ENCODE assay signal across 8 cellular contexts in the genomic region with DNA sequence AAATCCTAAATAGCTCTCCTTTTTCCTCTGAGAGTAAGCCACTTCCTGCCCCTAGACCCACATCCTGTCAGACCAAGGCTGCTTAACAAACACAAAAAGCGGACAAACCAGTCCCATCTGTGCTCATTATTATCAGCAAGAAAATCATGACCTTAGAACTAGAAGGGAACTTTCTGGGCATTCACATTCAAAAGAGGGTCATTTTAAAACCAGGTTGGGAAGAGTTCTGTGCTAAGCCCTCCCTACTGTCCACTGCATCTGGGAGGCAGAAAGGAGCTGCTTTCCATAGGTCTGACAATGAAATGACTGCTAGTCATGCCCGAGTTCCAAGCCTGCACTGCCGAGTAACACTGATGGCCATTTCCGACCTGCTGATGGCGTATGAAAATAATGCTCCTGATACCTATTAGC. TPM values are rescaled to one million over a fixed set of nuclear protein-coding genes. Genes with fewer than 3 reads are reported as not detected.
DNase-seq lines count a peak whose midpoint lies in the region; ATAC-seq, FAIRE-seq and TF ChIP-seq lines count a peak whose summit lies in the region.

No MANE protein-coding gene starts in this region.

- peak overlapping the region in 1 of 2 donors; percentile 29 for H3K4me3 ChIP-seq in small intestine (ENCODE audit: low read depth in 1 of 2, low read length in 2 of 2)

- peak; percentile 60 for ATAC-seq in CD4-positive, alpha-beta T cell (ENCODE audit: poor library complexity)
- ATAC-seq in GM18861 (IDR thresholded peaks at IDR 0.05; ENCODE audit: unreplicated experiment) (peak; percentile 50), HG03108 (IDR thresholded peaks at IDR 0.05; ENCODE audit: unreplicated experiment) (peak; percentile 39), esophagus mucosa (peak; percentile 6)

- 10 to 21% (median 14%) methylated on average over 5 of the region's 5 CpGs for WGBS in small intestine, 3 donors

- no peaks in the 10 kb centered on the region for H3K9me3 Mint-ChIP-seq in CD4-positive, alpha-beta T cell

- H3K27ac ChIP-seq in CD4-positive, alpha-beta T cell (ENCODE audit: low read depth, low read length): peak overlapping the region; percentile 21
- H3K27ac ChIP-seq in small intestine (ENCODE audit: low read depth in 1 of 2, low read length in 1 of 2): peak overlapping the region; percentile 61 to 77

- no peak for TF ChIP-seq CTCF in CD4-positive, alpha-beta T cell (IDR thresholded peaks at IDR 0.05)

- H3K27me3 ChIP-seq in CD4-positive, alpha-beta T cell (ENCODE audit: control insufficient read depth, insufficient read depth, low read length): no peaks in the 10 kb centered on the region
- no peaks in the 10 kb centered on the region for H3K27me3 ChIP-seq in small intestine (ENCODE audit: control insufficient read depth in 2 of 2, insufficient read depth in 2 of 2, low read length in 2 of 2)

- DNase-seq in CD4-positive, alpha-beta T cell: peak in 3 of 10 experiments; percentile 29 to 36 (median 36)
- DNase-seq in SKM-1 (lab: John Stamatoyannopoulos, UW; ENCODE audit: unreplicated experiment) (peak; percentile 46), small intestine (peak; percentile 66), hypothalamus (lab: John Stamatoyannopoulos, UW) (no peak), NCI-H1436 (lab: John Stamatoyannopoulos, UW) (no peak)

- peaks cover 0 to 9% of the 10 kb centered on the region in 2 donors for H3K36me3 ChIP-seq in small intestine (ENCODE audit: control insufficient read depth in 2 of 2, insufficient read depth in 2 of 2, low read length in 2 of 2)

- intact Hi-C loops in CD4-positive, alpha-beta T cell (cut with DNase I, micrococcal nuclease): loop anchor here in 1 of 2 experiments (2.0 kb wide), 1 partner anchor 13 kb away; no protein-coding TSS in a partner anchor

- peaks cover 100% of the 10 kb centered on the region for H3K4me1 Mint-ChIP-seq in CD4-positive, alpha-beta T cell (ENCODE audit: low read depth)

- H3K4me1 ChIP-seq in small intestine (ENCODE audit: control insufficient read depth in 2 of 2, insufficient read depth in 1 of 2, low read depth in 1 of 2, low read length in 1 of 2): peaks cover 19 to 30% of the 10 kb centered on the region in 2 donors

- peak overlapping the region; percentile 75 for H3K27ac Mint-ChIP-seq in CD4-positive, alpha-beta T cell

- POLR2A ChIA-PET in CD4-positive, alpha-beta T cell (lab: Charles Lee): interaction anchor here (0.6 to 1.8 kb wide), 11 partner anchors 8 to 155 kb away, joined by 3 to 44 read pairs (median 5); partner anchors contain the start of gene EZR

- peaks cover 54% of the 10 kb centered on the region for H3K36me3 Mint-ChIP-seq in CD4-positive, alpha-beta T cell (ENCODE audit: low read depth)

- no peak for FAIRE-seq in small intestine (lab: Jason Lieb, UNC)

- no peaks in the 10 kb centered on the region for H3K27me3 Mint-ChIP-seq in CD4-positive, alpha-beta T cell

- CTCF ChIA-PET in CD4-positive, alpha-beta T cell (lab: Charles Lee): interaction anchor here (0.6 to 1.7 kb wide), 4 partner anchors 10 to 532 kb away, joined by 3 to 5 read pairs (median 4); no protein-coding TSS in a partner anchor

- no peaks in the 10 kb centered on the region for H3K9me3 ChIP-seq in CD4-positive, alpha-beta T cell (ENCODE audit: control insufficient read depth, low read length)
- H3K9me3 ChIP-seq in small intestine (ENCODE audit: control insufficient read depth, low read depth): no peaks in the 10 kb centered on the region

- peak overlapping the region; percentile 77 for H3K4me3 Mint-ChIP-seq in CD4-positive, alpha-beta T cell

RNA-seq across cellular contexts. Expression of gene EZR, which starts 15.4 kb away (rescaled TPM):
- 100 to 1,000 TPM; 434 to 449 TPM for total RNA-seq in CD4-positive, alpha-beta T cell
- 368 TPM for total RNA-seq in esophagus mucosa
- 100 to 1,000 TPM; 172 to 755 (median 598) TPM for polyA plus RNA-seq in small intestine

Comparison
In these comparisons a context has a peak if more than half of its experiments do, and no peak if none do; other contexts are left out.
1. ATAC-seq: peak in every context shown above with its lines; median percentile 60 in CD4-positive, alpha-beta T cell; 50 in GM18861; 39 in HG03108; 6 in esophagus mucosa.
2. DNase-seq: peak in SKM-1 (single experiment) and small intestine (single experiment); none in hypothalamus (0 of 51) and NCI-H1436 (single experiment).